8 cellular contexts compared by ENCODE assay signal in the genomic region with DNA sequence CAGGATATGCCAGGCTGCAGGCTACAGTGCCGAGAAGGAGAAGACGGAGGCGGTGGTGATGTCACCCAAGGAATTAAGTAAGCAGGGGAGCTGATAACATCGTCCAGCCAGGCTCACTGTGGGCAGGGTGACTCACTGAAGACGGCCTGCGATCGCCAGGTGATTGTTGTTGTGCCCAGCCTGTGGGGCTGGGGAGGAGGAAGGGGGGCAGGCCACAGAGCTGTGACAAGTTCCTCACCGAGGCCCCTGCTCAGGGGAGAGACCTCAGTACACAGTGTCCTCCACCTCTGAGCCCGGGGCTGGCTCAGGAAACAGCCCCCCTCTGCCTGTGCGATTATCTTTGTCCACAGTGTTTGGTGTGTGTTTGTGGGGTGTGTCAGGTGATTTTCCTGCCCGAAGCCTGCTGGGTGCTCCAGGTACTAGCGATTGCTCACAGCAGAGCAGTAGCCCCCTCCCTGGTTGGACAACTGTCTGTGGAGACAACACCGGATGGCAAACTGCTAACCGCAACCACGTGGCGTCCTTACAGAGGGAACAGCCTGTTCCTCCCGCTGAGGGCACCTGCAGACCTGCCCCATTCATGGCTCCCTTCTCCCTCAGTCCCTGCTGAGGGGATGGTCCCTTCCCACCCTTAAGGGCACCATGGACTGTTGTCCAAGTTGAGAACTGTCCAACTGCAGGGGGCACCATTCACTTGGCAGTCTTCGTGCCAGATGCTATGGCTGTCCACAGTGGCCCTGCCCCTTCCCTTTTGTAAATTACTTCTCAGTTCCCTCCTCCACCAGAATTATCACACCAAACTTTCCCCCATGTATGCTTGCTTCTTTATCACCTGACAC.
DNase-seq lines count a peak whose midpoint lies in the region; ATAC-seq and TF ChIP-seq lines count a peak whose summit lies in the region.

No MANE protein-coding gene starts in this region.

- BruUV-seq in PC-9 (replicated peaks; lab: Mats Ljungman, UMichigan): no TSS peak

- POLR2A ChIA-PET in PC-9 (lab: Charles Lee; ENCODE audit: unreplicated experiment): interaction anchor here (0.6 to 0.7 kb wide), 3 partner anchors 27 to 156 kb away, joined by 3 to 9 read pairs (median 3); no protein-coding TSS in a partner anchor

- H3K4me1 Mint-ChIP-seq in activated T-cell treated with anti-CD3 and anti-CD28 coated beads, Interleukin-2, amount 50 U/mL, for 72 hours (ENCODE audit: low read depth): peaks cover 92% of the 10 kb centered on the region

- CTCF ChIA-PET in PC-9 (lab: Charles Lee): interaction anchor here (0.5 to 1.0 kb wide), 2 partner anchors 86 to 98 kb away, joined by 3 to 10 read pairs; no protein-coding TSS in a partner anchor

- H3K79me2 ChIP-seq in PC-9 (ENCODE audit: low read depth) (no peaks in the 10 kb centered on the region), fibroblast of lung (ENCODE audit: control insufficient read depth, insufficient read depth, low read length) (no peaks in the 10 kb centered on the region)

- no peaks in the 10 kb centered on the region for H3K36me3 ChIP-seq in PC-9 (ENCODE audit: low read depth)
- H3K36me3 ChIP-seq in fibroblast of lung (ENCODE audit: control insufficient read depth, insufficient read depth, low read length): no peaks in the 10 kb centered on the region

- intact Hi-C loops in PC-9 (cut with micrococcal nuclease; ENCODE audit: unreplicated experiment): loop anchor here (1.0 to 10.0 kb wide), 15 partner anchors 38 to 414 kb away; no protein-coding TSS in a partner anchor

- H2AFZ ChIP-seq in PC-9 (peak overlapping the region; percentile 18; the same call in 1 of the 2 replicates), fibroblast of lung (ENCODE audit: low read length) (no peak overlapping the region)

- peaks cover 55% of the 10 kb centered on the region for H3K4me1 ChIP-seq in PC-9 (replicated peaks; ENCODE audit: insufficient read depth)
- H3K4me1 ChIP-seq in fibroblast of lung (ENCODE audit: control insufficient read depth, extremely low read depth, insufficient read depth, low read length): no peaks in the 10 kb centered on the region

- H3K9me3 Mint-ChIP-seq in activated T-cell treated with anti-CD3 and anti-CD28 coated beads, Interleukin-2, amount 50 U/mL, for 72 hours: no peaks in the 10 kb centered on the region

- peak overlapping the region; percentile 66 for H3K4me2 ChIP-seq in PC-9
- no peak overlapping the region for H3K4me2 ChIP-seq in fibroblast of lung (ENCODE audit: extremely low read depth, insufficient read depth, low read length)

- no peaks in the 10 kb centered on the region for H3K9me3 ChIP-seq in PC-9 (ENCODE audit: insufficient read depth, low read depth)
- H3K9me3 ChIP-seq in fibroblast of lung (ENCODE audit: control insufficient read depth, insufficient read depth, low read depth, low read length): no peaks in the 10 kb centered on the region

- peak; percentile 45 for ATAC-seq in HG02759 (IDR thresholded peaks at IDR 0.05; ENCODE audit: unreplicated experiment)
- ATAC-seq in activated T-cell treated with anti-CD3 and anti-CD28 coated beads, Interleukin-2, amount 50 U/mL, for 72 hours (replicated peaks in 1 of 2): peak; percentile 67 to 71
- no peak for ATAC-seq in HG03571 (IDR thresholded peaks at IDR 0.05; ENCODE audit: unreplicated experiment)

- H3K4me3 ChIP-seq in GM12864 (ENCODE audit: low read depth, low read length) (no peak overlapping the region), PC-9 (peak overlapping the region; percentile 22; the same call in 1 of the 2 replicates), fibroblast of lung (replicated peaks in 1 of 4; ENCODE audit: control extremely low read depth in 1 of 4, insufficient read depth in 1 of 4, low read depth in 3 of 4, low read length in 4 of 4) (no peak overlapping the region)

- peak; percentile 49 for DNase-seq in GM12864 (ENCODE audit: low read depth)
- DNase-seq in PC-9: peak; percentile 94 to 97
- DNase-seq in activated T-cell treated with anti-CD3 and anti-CD28 coated beads, Interleukin-2, amount 50 U/mL, for 72 hours: peak; percentile 79 to 84
- DNase-seq in fibroblast of lung (ENCODE audit: low read depth in 2 of 2): peak; percentile 78 to 95
- DNase-seq in occipital lobe (lab: John Stamatoyannopoulos, UW): peak; percentile 17

- no peak overlapping the region for H3K9ac ChIP-seq in fibroblast of lung (ENCODE audit: insufficient read depth, low read length)

- no peaks in the 10 kb centered on the region for H3K9me2 ChIP-seq in PC-9 (ENCODE audit: insufficient read depth)

- H3K27ac ChIP-seq in PC-9: peak overlapping the region; percentile 66
- H3K27ac ChIP-seq in fibroblast of lung (ENCODE audit: insufficient read depth, low read length): no peak overlapping the region
- H3K27ac ChIP-seq in temporal lobe (ENCODE audit: low read depth, low read length): peak overlapping the region; percentile 40

- peaks cover 29% of the 10 kb centered on the region; the same call in 1 of the 2 replicates for H3F3A ChIP-seq in PC-9 (ENCODE audit: insufficient read depth, low read depth)

- H3K27me3 ChIP-seq in PC-9 (ENCODE audit: insufficient read depth, low read depth) (no peaks in the 10 kb centered on the region), fibroblast of lung (ENCODE audit: control insufficient read depth, insufficient read depth, low read length) (no peaks in the 10 kb centered on the region)

- peaks cover 0 to 3% of the 10 kb centered on the region in 2 donors for H3K36me3 Mint-ChIP-seq in activated T-cell treated with anti-CD3 and anti-CD28 coated beads, Interleukin-2, amount 50 U/mL, for 72 hours (ENCODE audit: insufficient read depth in 2 of 2)

- H3K4me3 Mint-ChIP-seq in activated T-cell treated with anti-CD3 and anti-CD28 coated beads, Interleukin-2, amount 50 U/mL, for 72 hours: peak overlapping the region; percentile 47 to 79

- peak; percentile 52 for TF ChIP-seq CTCF in GM12864 (IDR thresholded peaks at IDR 0.05; ENCODE audit: low read depth, low read length, missing control alignments)
- peak; percentile 88 for TF ChIP-seq CTCF in PC-9 (conservative IDR thresholded peaks at IDR 0.05)
- peak; percentile 9 to 36 for TF ChIP-seq CTCF in fibroblast of lung (conservative IDR thresholded peaks at IDR 0.05 in 1 of 2, IDR thresholded peaks at IDR 0.05 in 1 of 2; ENCODE audit: low read depth in 1 of 2, low read length in 2 of 2)

- peak overlapping the region; percentile 25 for H3K27ac Mint-ChIP-seq in activated T-cell treated with anti-CD3 and anti-CD28 coated beads, Interleukin-2, amount 50 U/mL, for 72 hours

- no peaks in the 10 kb centered on the region for H4K20me1 ChIP-seq in PC-9 (ENCODE audit: insufficient read depth)
- H4K20me1 ChIP-seq in fibroblast of lung (ENCODE audit: control insufficient read depth, extremely low read depth, insufficient read depth, low read length): no peaks in the 10 kb centered on the region

- no peaks in the 10 kb centered on the region for H3K27me3 Mint-ChIP-seq in activated T-cell treated with anti-CD3 and anti-CD28 coated beads, Interleukin-2, amount 50 U/mL, for 72 hours (ENCODE audit: low read depth)

Comparison
In these comparisons a context has a peak if more than half of its experiments do, and no peak if none do; other contexts are left out.
1. DNase-seq: peak in every context shown above with its lines; median percentile 96 in PC-9; 86 in fibroblast of lung; 82 in activated T-cell treated with anti-CD3 and anti-CD28 coated beads, Interleukin-2, amount 50 U/mL, for 72 hours; 49 in GM12864; 17 in occipital lobe.
2. CTCF ChIP-seq: peak in every context shown above with its lines; median percentile 88 in PC-9; 52 in GM12864; 22 in fibroblast of lung.